Comparison of ENCODE assay signal across 3 cellular contexts in the genomic region with DNA sequence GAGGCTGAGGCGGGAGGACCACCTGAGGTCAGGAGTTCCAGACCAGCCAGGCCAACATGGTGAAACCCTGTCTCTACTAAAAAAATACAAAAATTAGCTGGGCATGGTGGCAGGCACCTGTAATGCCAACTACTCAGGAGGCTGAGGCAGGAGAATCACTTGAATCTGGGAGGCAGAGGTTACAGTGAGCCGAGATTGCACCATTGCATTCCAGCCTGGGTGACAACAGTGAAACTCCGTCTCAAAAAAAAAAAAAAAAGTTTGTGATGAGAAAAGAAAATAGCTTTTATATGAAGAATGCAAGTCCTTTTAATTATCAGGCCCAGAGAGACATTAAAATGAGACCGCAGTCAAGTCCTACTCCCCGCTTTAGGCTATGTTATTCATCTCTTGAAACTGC. TPM values are rescaled to one million over a fixed set of nuclear protein-coding genes. Genes with fewer than 3 reads are reported as not detected.
"Had no signal": no experiment of that assay in that cellular context is flagged by ENCODE, and none has a peak within 500 bp of the region (broad histone marks: within the 10 kb centered on the region; RNA-seq: fewer than 3 reads in every experiment).

No MANE protein-coding gene starts in this region.

RNA-seq across cellular contexts. Expression of a gene that starts 19.9 kb away (rescaled TPM):
- total RNA-seq: dermis microvascular lymphatic vessel endothelial cell, glomerular endothelial cell, mesenteric fat pad had no signal
